Comparison of ENCODE assay signal across 30 cellular contexts in the genomic region with DNA sequence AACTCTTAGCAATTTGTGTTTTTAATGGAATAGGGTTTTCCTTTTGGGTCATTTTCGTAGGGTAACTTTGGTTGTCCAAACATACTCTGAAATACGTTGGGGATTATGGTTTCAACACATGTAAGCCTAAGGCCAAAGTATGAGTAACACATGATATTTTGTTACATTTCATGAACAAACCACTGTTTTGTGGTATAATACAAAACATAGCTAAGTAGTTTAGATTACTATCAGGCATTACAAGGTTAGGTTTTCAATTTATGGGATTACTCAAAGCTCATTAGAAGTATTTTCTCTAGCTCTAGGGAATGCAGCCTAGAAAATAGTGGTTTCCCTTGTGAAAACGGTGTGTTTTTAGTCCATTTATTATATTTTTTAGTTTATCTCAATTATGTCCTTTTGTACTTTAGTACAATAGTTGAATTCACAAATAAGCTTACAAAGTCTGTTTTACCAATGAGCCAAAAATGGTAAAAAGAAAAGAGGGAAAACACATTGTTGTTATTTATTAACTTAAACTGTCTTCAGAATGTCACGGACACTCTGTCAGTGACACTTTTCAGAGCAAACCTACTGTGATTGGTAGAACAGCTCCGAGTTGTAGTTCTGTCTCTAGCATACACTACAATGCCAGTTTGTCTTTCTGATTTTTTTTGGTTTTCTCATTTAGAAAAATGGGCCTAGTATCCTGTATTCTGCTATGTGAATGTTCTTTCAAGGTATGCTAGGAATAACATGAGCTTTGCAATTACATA.
DNase-seq lines count a peak whose midpoint lies in the region; ATAC-seq, FAIRE-seq and TF ChIP-seq lines count a peak whose summit lies in the region.
"Had no signal": no experiment of that assay in that cellular context is flagged by ENCODE, and none has a peak within 500 bp of the region (broad histone marks: within the 10 kb centered on the region; RNA-seq: fewer than 3 reads in every experiment).

No MANE protein-coding gene starts in this region.

- H3K4me3 ChIP-seq in breast epithelium (no peak overlapping the region), adipocyte (ENCODE audit: low read length) (no peak overlapping the region), kidney (ENCODE audit: low read length in 2 of 2) (no peak overlapping the region), vagina (no peak overlapping the region), esophagus muscularis mucosa (no peak overlapping the region)
- H3K4me3 ChIP-seq: lung, SK-N-MC, upper lobe of left lung had no signal

- no peaks in the 10 kb centered on the region for H3K36me3 ChIP-seq in breast epithelium
- H3K36me3 ChIP-seq in adipocyte (ENCODE audit: control insufficient read depth, insufficient read depth, low read length, severe bottlenecking), result no peaks in the 10 kb centered on the region
- H3K36me3 ChIP-seq in kidney (ENCODE audit: control insufficient read depth in 1 of 2, insufficient read depth in 2 of 2, low read length in 2 of 2), result no peaks in the 10 kb centered on the region
- no peaks in the 10 kb centered on the region for H3K36me3 ChIP-seq in vagina
- H3K36me3 ChIP-seq in esophagus muscularis mucosa, result no peaks in the 10 kb centered on the region
- H3K36me3 ChIP-seq: upper lobe of left lung had no signal

- CTCF ChIA-PET in MCF 10A (lab: Yijun Ruan, JAX), result interaction anchor here (0.6 to 1.2 kb wide), 4 partner anchors 43 to 1094 kb away, joined by 3 to 4 read pairs (median 4); no protein-coding TSS in a partner anchor

- no peak for TF ChIP-seq POLR2A in breast epithelium (IDR thresholded peaks at IDR 0.05)
- no peak for TF ChIP-seq POLR2A in vagina (IDR thresholded peaks at IDR 0.05)
- TF ChIP-seq POLR2A in esophagus muscularis mucosa (IDR thresholded peaks at IDR 0.05; ENCODE audit: low read depth), result no peak

- H3K27ac ChIP-seq in breast epithelium (no peak overlapping the region), kidney (ENCODE audit: low read depth in 2 of 2, low read length in 2 of 2) (no peak overlapping the region), vagina (no peak overlapping the region), esophagus muscularis mucosa (replicated peaks in 1 of 4) (no peak overlapping the region)
- H3K27ac ChIP-seq: 22Rv1, parathyroid adenoma, SK-N-MC, upper lobe of left lung had no signal

- H3K4me3 Mint-ChIP-seq in MCF 10A (ENCODE audit: unreplicated experiment), result no peak overlapping the region
- H3K4me3 Mint-ChIP-seq in activated T-cell treated with anti-CD3 and anti-CD28 coated beads, Interleukin-2, amount 50 U/mL, for 72 hours, result no peak overlapping the region
- H3K4me3 Mint-ChIP-seq: CD4-positive, CD25-positive, alpha-beta regulatory T cell; stimulated activated memory B cell treated with anti-CD40 and anti-IgM and Interleukin-4, amounts not matched to agents 10 μg/mL and 1 μg/mL and 100 μg/mL, for 72 hours; T-helper 17 cell had no signal

- 94% methylated on average over 5 of the region's 5 CpGs for WGBS in esophagus muscularis mucosa

- H3K27me3 Mint-ChIP-seq in MCF 10A (ENCODE audit: insufficient read depth, unreplicated experiment), result no peaks in the 10 kb centered on the region
- peaks cover 9% of the 10 kb centered on the region for H3K27me3 Mint-ChIP-seq in activated T-cell treated with anti-CD3 and anti-CD28 coated beads, Interleukin-2, amount 50 U/mL, for 72 hours (ENCODE audit: low read depth)
- H3K27me3 Mint-ChIP-seq: CD4-positive, CD25-positive, alpha-beta regulatory T cell; T-helper 17 cell had no signal

- DNase-seq in MCF 10A (ENCODE audit: unreplicated experiment) (peak; percentile 5), breast epithelium (ENCODE audit: low spot score in 2 of 2) (no peak), adipocyte (ENCODE audit: low read depth) (peak; percentile 83), kidney (no peak), vagina (ENCODE audit: extremely low spot score in 2 of 2) (no peak), esophagus muscularis mucosa (ENCODE audit: extremely low spot score) (no peak), DMS114 treated with DMSO at 0.1 percent for 48 hours (lab: John Stamatoyannopoulos, UW; ENCODE audit: unreplicated experiment) (no peak)
- DNase-seq in activated T-cell treated with anti-CD3 and anti-CD28 coated beads, Interleukin-2, amount 50 U/mL, for 72 hours, result no peak
- DNase-seq: activated CD4-positive, alpha-beta T cell treated with anti-CD3 and anti-CD28 coated beads for 4 hours; activated gamma-delta T cell; CD4-positive, CD25-positive, alpha-beta regulatory T cell; cerebellar nuclear complex; head of caudate nucleus; Kasumi-1; kidney glomerular epithelial cell; NCI-H1092 treated with DMSO at 0.1 percent for 48 hours; NCI-H1930; NCI-H526; right cardiac atrium; stimulated activated CD4-positive, alpha-beta T cell treated with anti-CD3 and anti-CD28 coated beads, Interleukin-4, amount 100 ng/mL, for 4 hours; substantia nigra; T-helper 17 cell; upper lobe of left lung had no signal

- peak; percentile 58 for FAIRE-seq in kidney (lab: Jason Lieb, UNC)
- FAIRE-seq: G401.6, H1 had no signal

- H3K4me1 Mint-ChIP-seq in MCF 10A (ENCODE audit: insufficient read depth, unreplicated experiment), result no peaks in the 10 kb centered on the region
- peaks cover 6% of the 10 kb centered on the region for H3K4me1 Mint-ChIP-seq in activated T-cell treated with anti-CD3 and anti-CD28 coated beads, Interleukin-2, amount 50 U/mL, for 72 hours (ENCODE audit: low read depth)
- H3K4me1 Mint-ChIP-seq: stimulated activated memory B cell treated with anti-CD40 and anti-IgM and Interleukin-4, amounts not matched to agents 10 μg/mL and 1 μg/mL and 100 μg/mL, for 72 hours; T-helper 17 cell had no signal

- no peaks in the 10 kb centered on the region for H3K27me3 ChIP-seq in breast epithelium
- no peaks in the 10 kb centered on the region for H3K27me3 ChIP-seq in adipocyte (replicated peaks; ENCODE audit: control insufficient read depth, insufficient read depth, low read length)
- no peaks in the 10 kb centered on the region for H3K27me3 ChIP-seq in vagina
- no peaks in the 10 kb centered on the region for H3K27me3 ChIP-seq in esophagus muscularis mucosa
- H3K27me3 ChIP-seq: upper lobe of left lung had no signal

- TF ChIP-seq CTCF in MCF 10A (IDR thresholded peaks at IDR 0.05; ENCODE audit: unreplicated experiment) (no peak), breast epithelium (IDR thresholded peaks at IDR 0.05) (no peak), kidney (IDR thresholded peaks at IDR 0.05; ENCODE audit: borderline replicate concordance, extremely low read depth, insufficient read depth) (no peak), vagina (IDR thresholded peaks at IDR 0.05) (no peak), esophagus muscularis mucosa (IDR thresholded peaks at IDR 0.05) (no peak)

- no TSS peak for BruUV-seq in MCF 10A (replicated peaks; lab: Mats Ljungman, UMichigan)

- POLR2A ChIA-PET in MCF 10A (lab: Yijun Ruan, JAX), result no interaction called here

- ATAC-seq in activated T-cell treated with anti-CD3 and anti-CD28 coated beads, Interleukin-2, amount 50 U/mL, for 72 hours (replicated peaks in 1 of 2), result no peak
- ATAC-seq: right cardiac atrium; stimulated activated memory B cell treated with anti-CD40 and anti-IgM and Interleukin-4, amounts not matched to agents 10 μg/mL and 1 μg/mL and 100 μg/mL, for 72 hours; T-helper 17 cell had no signal

- H3K4me1 ChIP-seq in breast epithelium (no peaks in the 10 kb centered on the region), adipocyte (ENCODE audit: control insufficient read depth, insufficient read depth, low read length) (peaks cover 2% of the 10 kb centered on the region), kidney (ENCODE audit: control insufficient read depth in 1 of 2, insufficient read depth in 1 of 2, low read depth in 1 of 2, low read length in 2 of 2) (no peaks in the 10 kb centered on the region), vagina (no peaks in the 10 kb centered on the region), esophagus muscularis mucosa (peaks cover 0 to 8% (median 0%) of the 10 kb centered on the region in 4 donors)
- H3K4me1 ChIP-seq: parathyroid adenoma had no signal

- no peaks in the 10 kb centered on the region for H3K9me3 Mint-ChIP-seq in MCF 10A (ENCODE audit: unreplicated experiment)
- H3K9me3 Mint-ChIP-seq in activated T-cell treated with anti-CD3 and anti-CD28 coated beads, Interleukin-2, amount 50 U/mL, for 72 hours, result peaks cover 0 to 2% of the 10 kb centered on the region in 2 donors
- H3K9me3 Mint-ChIP-seq: stimulated activated memory B cell treated with anti-CD40 and anti-IgM and Interleukin-4, amounts not matched to agents 10 μg/mL and 1 μg/mL and 100 μg/mL, for 72 hours had no signal

- H3K36me3 Mint-ChIP-seq in MCF 10A (ENCODE audit: insufficient read depth, unreplicated experiment), result no peaks in the 10 kb centered on the region
- H3K36me3 Mint-ChIP-seq in activated T-cell treated with anti-CD3 and anti-CD28 coated beads, Interleukin-2, amount 50 U/mL, for 72 hours (ENCODE audit: insufficient read depth in 2 of 2), result no peaks in the 10 kb centered on the region
- H3K36me3 Mint-ChIP-seq: CD4-positive, CD25-positive, alpha-beta regulatory T cell; stimulated activated memory B cell treated with anti-CD40 and anti-IgM and Interleukin-4, amounts not matched to agents 10 μg/mL and 1 μg/mL and 100 μg/mL, for 72 hours had no signal

- TF ChIP-seq EP300 in esophagus muscularis mucosa (IDR thresholded peaks at IDR 0.05), result no peak

- H3K27ac Mint-ChIP-seq in MCF 10A (ENCODE audit: low read depth, unreplicated experiment), result no peak overlapping the region
- no peak overlapping the region for H3K27ac Mint-ChIP-seq in activated T-cell treated with anti-CD3 and anti-CD28 coated beads, Interleukin-2, amount 50 U/mL, for 72 hours
- H3K27ac Mint-ChIP-seq: CD4-positive, CD25-positive, alpha-beta regulatory T cell; stimulated activated memory B cell treated with anti-CD40 and anti-IgM and Interleukin-4, amounts not matched to agents 10 μg/mL and 1 μg/mL and 100 μg/mL, for 72 hours; T-helper 17 cell had no signal

- intact Hi-C loops in MCF 10A (cut with micrococcal nuclease) (no loop called here), breast epithelium (cut with DNase I; ENCODE audit: low total_unique reads) (no loop called here), kidney (cut with DNase I) (no loop called here), vagina (cut with DNase I) (no loop called here), esophagus muscularis mucosa (cut with DNase I) (loop anchor here (5.0 to 10.0 kb wide), 2 partner anchors 281 to 374 kb away; no protein-coding TSS in a partner anchor)

- H3K9ac ChIP-seq in adipocyte (ENCODE audit: low read length), result no peak overlapping the region
- H3K9ac ChIP-seq in kidney (ENCODE audit: low read length in 2 of 2), result no peak overlapping the region
- H3K9ac ChIP-seq: parathyroid adenoma had no signal

- H3K9me3 ChIP-seq in breast epithelium, result no peaks in the 10 kb centered on the region
- no peaks in the 10 kb centered on the region for H3K9me3 ChIP-seq in adipocyte (ENCODE audit: control insufficient read depth, low read length)
- no peaks in the 10 kb centered on the region for H3K9me3 ChIP-seq in kidney (ENCODE audit: control insufficient read depth in 1 of 2, low read length in 2 of 2)
- H3K9me3 ChIP-seq in vagina, result no peaks in the 10 kb centered on the region
- H3K9me3 ChIP-seq in esophagus muscularis mucosa, result no peaks in the 10 kb centered on the region
- H3K9me3 ChIP-seq: upper lobe of left lung had no signal

Comparison
In these comparisons a context has a peak if more than half of its experiments do, and no peak if none do; other contexts are left out.
1. DNase-seq: peak in MCF 10A (single experiment) and adipocyte (single experiment); none in breast epithelium (0 of 2), kidney (single experiment), vagina (0 of 2), esophagus muscularis mucosa (single experiment), activated T-cell treated with anti-CD3 and anti-CD28 coated beads, Interleukin-2, amount 50 U/mL, for 72 hours (0 of 2) and DMS114 treated with DMSO at 0.1 percent for 48 hours (single experiment).